Comparison of ENCODE assay signal across 21 cellular contexts in the genomic region with DNA sequence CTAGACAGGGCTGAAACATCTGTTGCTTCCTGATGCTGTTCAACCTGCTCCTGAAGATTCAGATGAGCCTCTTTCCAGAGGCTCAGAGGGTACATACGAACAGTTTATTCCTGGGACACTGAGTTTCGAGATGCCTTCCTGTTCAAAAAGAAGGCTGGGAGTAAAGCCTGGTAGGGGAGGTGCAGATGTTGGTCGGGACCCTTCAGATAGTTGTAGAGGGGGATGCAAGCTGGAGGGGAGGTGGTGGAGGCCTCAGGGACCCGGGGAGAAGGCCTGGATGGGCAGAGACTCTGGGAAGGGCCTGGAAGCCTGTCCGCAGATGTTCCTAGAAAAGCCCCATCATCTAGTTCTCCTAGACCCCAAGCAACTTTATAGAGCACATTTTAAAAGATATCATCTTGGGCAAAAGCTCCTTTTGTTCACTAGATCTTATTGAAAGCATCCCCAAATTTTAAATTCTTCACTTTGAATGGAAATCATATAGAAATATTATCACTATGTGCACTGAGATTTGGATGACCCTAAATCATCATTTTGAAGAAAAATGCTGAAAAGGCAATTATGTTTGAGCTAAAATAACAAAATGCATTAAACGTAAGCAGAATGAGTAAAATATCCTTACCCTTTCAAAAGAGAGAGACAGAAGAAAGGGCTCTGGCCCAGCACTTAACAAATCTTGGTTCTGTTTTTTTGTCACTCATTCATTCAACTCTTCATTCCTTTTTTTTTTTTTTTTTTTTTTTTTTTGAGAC. TPM values are rescaled to one million over a fixed set of nuclear protein-coding genes. Genes with fewer than 3 reads are reported as not detected.
DNase-seq lines count a peak whose midpoint lies in the region; ATAC-seq, FAIRE-seq and TF ChIP-seq lines count a peak whose summit lies in the region.
"Had no signal": no experiment of that assay in that cellular context is flagged by ENCODE, and none has a peak within 500 bp of the region (broad histone marks: within the 10 kb centered on the region; RNA-seq: fewer than 3 reads in every experiment).

No MANE protein-coding gene starts in this region.

- H3K4me3 ChIP-seq in A549 (no peak overlapping the region), coronary artery (no peak overlapping the region), neural progenitor cell (no peak overlapping the region)
- H3K4me3 ChIP-seq in CD4-positive, CD25-positive, alpha-beta regulatory T cell (ENCODE audit: low read depth, low read length) = no peak overlapping the region
- H3K4me3 ChIP-seq: BLaER1 treated with 17β-estradiol and CSF1 and Interleukin-3, amounts not matched to agents 10 nM and 100 nM; PC-9; SK-N-MC had no signal

- POLR2A ChIA-PET in A549 (lab: Yijun Ruan, JAX) = interaction anchor here (0.7 kb wide), 1 partner anchor 444 kb away, joined by 12 read pairs; no protein-coding TSS in a partner anchor

- H3K27me3 ChIP-seq in CD4-positive, CD25-positive, alpha-beta regulatory T cell (ENCODE audit: control insufficient read depth, insufficient read depth, low read length) = peaks cover 2% of the 10 kb centered on the region
- no peaks in the 10 kb centered on the region for H3K27me3 ChIP-seq in neural progenitor cell
- H3K27me3 ChIP-seq: BLaER1 treated with 17β-estradiol and CSF1 and Interleukin-3, amounts not matched to agents 10 nM and 100 nM had no signal

- no peak for FAIRE-seq in A549 (lab: Jason Lieb, UNC)
- FAIRE-seq: D721Med, GM12892 had no signal

- TF ChIP-seq POLR2A in A549 (IDR thresholded peaks at IDR 0.05; ENCODE audit: low read length) = no peak

- no peaks in the 10 kb centered on the region for H3K27me3 Mint-ChIP-seq in CD4-positive, CD25-positive, alpha-beta regulatory T cell
- H3K27me3 Mint-ChIP-seq in T-helper 17 cell (no peaks in the 10 kb centered on the region), neural progenitor cell (ENCODE audit: insufficient read depth, low read depth) (peaks cover 14% of the 10 kb centered on the region)

- DNase-seq in A549 (ENCODE audit: low read depth in 1 of 2, low spot score in 1 of 2) = no peak
- DNase-seq in CD4-positive, CD25-positive, alpha-beta regulatory T cell = no peak
- no peak for DNase-seq in T-helper 17 cell
- peak; percentile 26 for DNase-seq in coronary artery (ENCODE audit: low spot score)
- DNase-seq in Ammon's horn (ENCODE audit: low spot score) = no peak
- no peak for DNase-seq in cerebellum (ENCODE audit: low spot score)
- DNase-seq in neural progenitor cell (ENCODE audit: low spot score) = no peak
- DNase-seq in GM13977 (ENCODE audit: low spot score) = no peak
- DNase-seq: DND-41, GDM1, GOT3, KBM-7, NCI-H1092, NCI-H187, NCI-H446, NCI-H748 treated with DMSO at 0.1 percent for 48 hours had no signal

- H3K36me3 ChIP-seq in CD4-positive, CD25-positive, alpha-beta regulatory T cell (ENCODE audit: control insufficient read depth, insufficient read depth, low read length) = no peaks in the 10 kb centered on the region
- no peaks in the 10 kb centered on the region for H3K36me3 ChIP-seq in neural progenitor cell
- H3K36me3 ChIP-seq: BLaER1 treated with 17β-estradiol and CSF1 and Interleukin-3, amounts not matched to agents 10 nM and 100 nM had no signal

- in situ Hi-C loops in GM13977 (cut with MboI; ENCODE audit: low pct_unique_long_range_greater_than_20kb, low sequenced_read_pairs, unreplicated experiment) = no loop called here

- no peaks in the 10 kb centered on the region for H4K20me1 ChIP-seq in neural progenitor cell (ENCODE audit: low read depth)
- H4K20me1 ChIP-seq: BLaER1 treated with 17β-estradiol and CSF1 and Interleukin-3, amounts not matched to agents 10 nM and 100 nM had no signal

- H3K9me3 Mint-ChIP-seq in CD4-positive, CD25-positive, alpha-beta regulatory T cell = peaks cover 0 to 5% (median 0%) of the 10 kb centered on the region in 7 donors
- no peaks in the 10 kb centered on the region for H3K9me3 Mint-ChIP-seq in neural progenitor cell

- H3K4me2 ChIP-seq in A549 = no peak overlapping the region
- H3K4me2 ChIP-seq in neural progenitor cell = no peak overlapping the region
- H3K4me2 ChIP-seq: PC-9 had no signal

- no peak for TF ChIP-seq CTCF in A549 (IDR thresholded peaks at IDR 0.05)
- no peak for TF ChIP-seq CTCF in coronary artery (IDR thresholded peaks at IDR 0.05)
- no peak for TF ChIP-seq CTCF in neural progenitor cell (IDR thresholded peaks at IDR 0.05)
- TF ChIP-seq CTCF in GM13977 (IDR thresholded peaks at IDR 0.05; ENCODE audit: extremely low read depth, insufficient read depth, missing control alignments) = no peak

- H3F3A ChIP-seq in neural progenitor cell (ENCODE audit: low read depth) = no peaks in the 10 kb centered on the region

- no peak overlapping the region for H2AFZ ChIP-seq in neural progenitor cell (replicated peaks)
- H2AFZ ChIP-seq: PC-9 had no signal

- WGBS in A549 (ENCODE audit: missing lambda C conversion rate) = 72% methylated on average over 6 of the region's 6 CpGs

- H3K27ac ChIP-seq in A549 (no peak overlapping the region), coronary artery (no peak overlapping the region), neural progenitor cell (no peak overlapping the region)
- H3K27ac ChIP-seq in CD4-positive, CD25-positive, alpha-beta regulatory T cell (ENCODE audit: insufficient read depth, low read length, poor library complexity, severe bottlenecking) = no peak overlapping the region
- H3K27ac ChIP-seq: BLaER1 treated with 17β-estradiol and CSF1 and Interleukin-3, amounts not matched to agents 10 nM and 100 nM; PC-9; SK-N-MC had no signal

- H3K4me1 ChIP-seq in A549 (no peaks in the 10 kb centered on the region), neural progenitor cell (no peaks in the 10 kb centered on the region)
- peaks cover 24% of the 10 kb centered on the region for H3K4me1 ChIP-seq in CD4-positive, CD25-positive, alpha-beta regulatory T cell (ENCODE audit: control insufficient read depth, insufficient read depth, low read length, poor library complexity, severe bottlenecking)

- TF ChIP-seq EP300 in A549 (IDR thresholded peaks at IDR 0.05) = no peak

- CTCF ChIA-PET in A549 (lab: Yijun Ruan, JAX) = interaction anchor here (1.1 kb wide), 1 partner anchor 17 kb away, joined by 3 read pairs; no protein-coding TSS in a partner anchor

- H3K4me1 Mint-ChIP-seq in CD4-positive, CD25-positive, alpha-beta regulatory T cell = peaks cover 6 to 53% (median 17%) of the 10 kb centered on the region in 4 donors
- H3K4me1 Mint-ChIP-seq in T-helper 17 cell (peaks cover 25% of the 10 kb centered on the region), neural progenitor cell (peaks cover 12% of the 10 kb centered on the region)

- no peak overlapping the region for H3K9ac ChIP-seq in neural progenitor cell
- H3K9ac ChIP-seq: BLaER1 treated with 17β-estradiol and CSF1 and Interleukin-3, amounts not matched to agents 10 nM and 100 nM had no signal

- H3K9me3 ChIP-seq in A549 (no peaks in the 10 kb centered on the region), T-helper 17 cell (ENCODE audit: control insufficient read depth, low read length, poor library complexity, severe bottlenecking) (no peaks in the 10 kb centered on the region), neural progenitor cell (ENCODE audit: low read depth) (no peaks in the 10 kb centered on the region)
- no peaks in the 10 kb centered on the region for H3K9me3 ChIP-seq in CD4-positive, CD25-positive, alpha-beta regulatory T cell (ENCODE audit: control insufficient read depth in 2 of 2, low read length in 2 of 2)

- no peak for ATAC-seq in A549
- no peak for ATAC-seq in CD4-positive, CD25-positive, alpha-beta regulatory T cell (ENCODE audit: low read depth in 2 of 2)
- no peak for ATAC-seq in T-helper 17 cell

- no peak for TF ChIP-seq RAD21 in A549 (conservative IDR thresholded peaks at IDR 0.05 in 1 of 2, IDR thresholded peaks at IDR 0.05 in 1 of 2)

- H3K27ac Mint-ChIP-seq in CD4-positive, CD25-positive, alpha-beta regulatory T cell = peak overlapping the region in 2 of 3 donors; percentile 55 to 60
- peak overlapping the region; percentile 94 for H3K27ac Mint-ChIP-seq in T-helper 17 cell
- no peak overlapping the region for H3K27ac Mint-ChIP-seq in neural progenitor cell

- H3K79me2 ChIP-seq in neural progenitor cell (ENCODE audit: low read depth) = no peaks in the 10 kb centered on the region

- peaks cover 5% of the 10 kb centered on the region for H3K36me3 Mint-ChIP-seq in CD4-positive, CD25-positive, alpha-beta regulatory T cell
- H3K36me3 Mint-ChIP-seq in T-helper 17 cell (ENCODE audit: low read depth) (no peaks in the 10 kb centered on the region), neural progenitor cell (no peaks in the 10 kb centered on the region)

- no peak overlapping the region for H3K4me3 Mint-ChIP-seq in CD4-positive, CD25-positive, alpha-beta regulatory T cell
- H3K4me3 Mint-ChIP-seq in T-helper 17 cell (no peak overlapping the region), neural progenitor cell (no peak overlapping the region)

TF ChIP-seq in A549, 52 proteins besides CTCF, POLR2A, EP300 and RAD21:
- TF ChIP-seq MAFK (IDR thresholded peaks at IDR 0.05; ENCODE audit: partially characterized antibody) = peak; percentile 57
- TF ChIP-seq EHMT2 (IDR thresholded peaks at IDR 0.05; ENCODE audit: low read depth) = no peak

RNA-seq across cellular contexts. Expression of a gene that starts 41.2 kb away (rescaled TPM):
- 10.8 and 13.5 TPM in 2 replicates for polyA plus RNA-seq in A549 (2011; rRNA removed)
- 9.7 and 13.0 TPM in 2 replicates for polyA plus RNA-seq in A549 (2012; cell fraction: cytosol; rRNA removed)
- polyA plus RNA-seq in A549 (2012; cell fraction: nucleus; rRNA removed) = 9.9 and 10.5 TPM in 2 replicates
- 18.2 to 19.5 TPM (median 18.9 TPM) in 3 replicates for polyA plus RNA-seq in A549 (2017; fragmentation: RNase III; extraction: RNeasy Plus Mini Kit Qiagen cat#74134 plus additional on column Dnase treatment)
- polyA minus RNA-seq in A549 (2011; rRNA and poly(A)+ RNA removed) = 27.6 and 29.8 TPM in 2 replicates
- total RNA-seq in CD4-positive, CD25-positive, alpha-beta regulatory T cell = 8.8 TPM
- polyA plus RNA-seq in CD4-positive, CD25-positive, alpha-beta regulatory T cell = 1 to 10 TPM; 2.1 to 4.9 (median 3.6) TPM
- total RNA-seq in T-helper 17 cell = 10 to 100 TPM; 11.0 to 13.3 TPM
- total RNA-seq in cerebellum = 40.8 TPM
- total RNA-seq in neural progenitor cell (ENCODE audit: low replicate concordance) = 15.7 and 27.6 TPM in 2 replicates
